ENCODE assay signal across 32 cellular contexts in genomic region chr13:34939771-34940170, GRCh38.
"Had no signal": no experiment of that assay in that cellular context is flagged by ENCODE, and none has a peak within 500 bp of the region (broad histone marks: within the 10 kb centered on the region; RNA-seq: fewer than 3 reads in every experiment).

No MANE protein-coding gene starts in this region.

- H3K36me3 Mint-ChIP-seq: activated CD4-positive, alpha-beta memory T cell treated with anti-CD3 and anti-CD28 coated beads for 36 hours; activated naive CD4-positive, alpha-beta T cell treated with anti-CD3 and anti-CD28 coated beads, Interleukin-2, amount 10 ng/mL, durations not matched to agents 7 days and 5 days; activated naive CD8-positive, alpha-beta T cell; brain had no signal

- ATAC-seq: activated naive CD8-positive, alpha-beta T cell treated with anti-CD3 and anti-CD28 coated beads, Interleukin-2, amount 50 U/mL, for 24 hours; activated T-cell treated with anti-CD3 and anti-CD28 coated beads, Interleukin-2, amount 50 U/mL, for 4 hours; Right ventricle myocardium inferior; SK-N-SH treated with all-trans-retinoic acid at 6 μM for 48 hours had no signal

- DNase-seq: activated B cell treated with CpG ODN at 0.5 μM for 24 hours; activated CD4-positive, alpha-beta memory T cell treated with anti-CD3 and anti-CD28 coated beads for 36 hours; activated CD4-positive, alpha-beta T cell treated with anti-CD3 and anti-CD28 coated beads for 4 hours; activated CD4-positive, alpha-beta T cell treated with anti-CD3 and anti-CD28 coated beads, Interleukin-2, amount 50 U/mL, for 1 hour; activated CD4-positive, CD25-positive, alpha-beta regulatory T cell treated with anti-CD3 and anti-CD28 coated beads, Interleukin-2, amount 50 U/mL, for 72 hours; activated CD8-positive, alpha-beta memory T cell treated with anti-CD3 and anti-CD28 coated beads, Interleukin-2, amount 50 U/mL, for 4 hours; activated naive CD4-positive, alpha-beta T cell treated with anti-CD3 and anti-CD28 coated beads, Interleukin-2, amount 10 ng/mL, durations not matched to agents 7 days and 5 days; activated naive CD8-positive, alpha-beta T cell treated with anti-CD3 and anti-CD28 coated beads, Interleukin-2, amount 50 U/mL, for 24 hours; activated T-cell treated with anti-CD3 and anti-CD28 coated beads for 4 hours; activated T-cell treated with anti-CD3 and anti-CD28 coated beads, Interleukin-2, amount 50 U/mL, for 4 hours; anterior cingulate cortex; caudate nucleus; cerebellar nuclear complex; NCI-H1105; NCI-H1417 treated with DMSO at 0.1 percent for 48 hours; NCI-H2081; NCI-H226; NCI-H446 treated with DMSO at 0.1 percent for 48 hours; NCI-H524 treated with DMSO at 0.1 percent for 48 hours; PC-9; SIG-M5; SW 1271; T-helper 1 cell; T-helper 2 cell; T-helper 9 cell had no signal

- H3K27ac Mint-ChIP-seq: activated B cell treated with CpG ODN at 0.5 μM for 24 hours; activated CD4-positive, alpha-beta memory T cell treated with anti-CD3 and anti-CD28 coated beads for 36 hours; activated naive CD4-positive, alpha-beta T cell treated with anti-CD3 and anti-CD28 coated beads, Interleukin-2, amount 10 ng/mL, durations not matched to agents 7 days and 5 days; activated naive CD8-positive, alpha-beta T cell; activated naive CD8-positive, alpha-beta T cell treated with anti-CD3 and anti-CD28 coated beads, Interleukin-2, amount 50 U/mL, for 24 hours; activated T-helper 1 cell treated with anti-CD3 and anti-CD28 coated beads, Interleukin-12 subunit alpha, Interleukin-12 subunit beta, Interleukin-2, Interleukin-4 antibody, amounts not matched to agents 30 ng/mL and 10 ng/mL and 1 ng/mL, durations not matched to agents 14 hours and 24 hours and 36 hours had no signal

- H2AFZ ChIP-seq: PC-9 had no signal

- H3K27ac ChIP-seq: PC-9, RWPE1, VCaP had no signal

- H3K4me3 Mint-ChIP-seq: activated B cell treated with CpG ODN at 0.5 μM for 24 hours; activated CD4-positive, alpha-beta memory T cell treated with anti-CD3 and anti-CD28 coated beads for 36 hours; activated naive CD4-positive, alpha-beta T cell treated with anti-CD3 and anti-CD28 coated beads, Interleukin-2, amount 10 ng/mL, durations not matched to agents 7 days and 5 days; activated naive CD8-positive, alpha-beta T cell; activated naive CD8-positive, alpha-beta T cell treated with anti-CD3 and anti-CD28 coated beads, Interleukin-2, amount 50 U/mL, for 24 hours; activated T-cell treated with anti-CD3 and anti-CD28 coated beads, Interleukin-2, amount 50 U/mL, for 4 hours; activated T-helper 1 cell treated with anti-CD3 and anti-CD28 coated beads, Interleukin-12 subunit alpha, Interleukin-12 subunit beta, Interleukin-2, Interleukin-4 antibody, amounts not matched to agents 30 ng/mL and 10 ng/mL and 1 ng/mL, durations not matched to agents 14 hours and 24 hours and 36 hours had no signal

- H3K4me2 ChIP-seq: PC-9 had no signal

- H3K4me3 ChIP-seq: PC-9 had no signal

- H3K9me3 Mint-ChIP-seq: activated B cell treated with CpG ODN at 0.5 μM for 24 hours; activated CD4-positive, alpha-beta memory T cell treated with anti-CD3 and anti-CD28 coated beads for 36 hours; activated naive CD4-positive, alpha-beta T cell treated with anti-CD3 and anti-CD28 coated beads, Interleukin-2, amount 10 ng/mL, durations not matched to agents 7 days and 5 days; activated naive CD8-positive, alpha-beta T cell treated with anti-CD3 and anti-CD28 coated beads, Interleukin-2, amount 50 U/mL, for 24 hours; activated T-cell treated with anti-CD3 and anti-CD28 coated beads, Interleukin-2, amount 50 U/mL, for 4 hours; activated T-helper 1 cell treated with anti-CD3 and anti-CD28 coated beads, Interleukin-12 subunit alpha, Interleukin-12 subunit beta, Interleukin-2, Interleukin-4 antibody, amounts not matched to agents 30 ng/mL and 10 ng/mL and 1 ng/mL, durations not matched to agents 14 hours and 24 hours and 36 hours; brain had no signal
